ENCODE assay signal across 19 cellular contexts in the genomic region with DNA sequence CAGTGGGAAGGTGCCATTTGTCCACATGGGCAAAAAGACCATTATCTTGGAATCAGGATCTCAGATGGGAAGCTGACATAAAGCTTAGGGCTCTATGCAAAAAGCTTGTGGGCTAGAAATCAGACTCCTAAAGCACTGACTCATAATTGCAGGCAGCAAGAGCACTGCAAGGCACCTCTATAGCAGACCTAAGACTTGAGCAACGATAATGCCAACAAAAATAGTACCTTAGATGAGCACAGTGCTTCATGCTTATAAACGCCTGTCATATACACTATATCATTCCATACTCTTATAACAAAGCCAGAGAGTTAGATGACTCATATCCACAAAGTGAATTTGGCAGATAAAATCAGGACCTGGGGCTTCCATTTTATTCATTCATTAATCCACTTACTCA.
DNase-seq lines count a peak whose midpoint lies in the region; ATAC-seq, FAIRE-seq and TF ChIP-seq lines count a peak whose summit lies in the region.
"Had no signal": no experiment of that assay in that cellular context is flagged by ENCODE, and none has a peak within 500 bp of the region (broad histone marks: within the 10 kb centered on the region; RNA-seq: fewer than 3 reads in every experiment).

No MANE protein-coding gene starts in this region.

- H3K4me1 ChIP-seq in keratinocyte (ENCODE audit: control insufficient read depth, extremely low read depth, insufficient read depth, low read length) (peaks cover 34% of the 10 kb centered on the region), mucosa of descending colon (ENCODE audit: low read depth) (no peaks in the 10 kb centered on the region)
- H3K4me1 ChIP-seq: lower lobe of right lung, Peyer's patch, right lobe of liver, tibial artery had no signal

- DNase-seq in ELR (ENCODE audit: low read depth) (peak; percentile 13), NCI-H526 treated with DMSO at 0.1 percent for 48 hours (lab: John Stamatoyannopoulos, UW) (peak; percentile 18), chondrocyte (ENCODE audit: low spot score) (no peak), keratinocyte (ENCODE audit: low read depth, low spot score) (peak; percentile 81), mucosa of descending colon (no peak), OCI-M1 (lab: John Stamatoyannopoulos, UW) (no peak), LoVo (ENCODE audit: low spot score) (no peak)
- DNase-seq in naive thymus-derived CD8-positive, alpha-beta T cell = no peak
- DNase-seq: activated CD4-positive, CD25-positive, alpha-beta regulatory T cell treated with anti-CD3 and anti-CD28 coated beads, Interleukin-2, amount 50 U/mL, for 72 hours; CD4-positive, alpha-beta memory T cell; DMS79; effector CD4-positive, alpha-beta T cell; lower lobe of right lung; NCI-H2171 treated with DMSO at 0.1 percent for 48 hours; Peyer's patch; right lobe of liver; stimulated activated naive B cell treated with anti-CD40 and anti-IgM and Interleukin-4, amounts not matched to agents 10 μg/mL and 1 μg/mL and 100 μg/mL, for 72 hours; tibial artery had no signal

- no peaks in the 10 kb centered on the region for H3K9me1 ChIP-seq in keratinocyte (ENCODE audit: control insufficient read depth, extremely low read depth, insufficient read depth, low read length)

- TF ChIP-seq CTCF in chondrocyte (IDR thresholded peaks at IDR 0.05) = no peak
- TF ChIP-seq CTCF in keratinocyte (optimal IDR thresholded peaks at IDR 0.05 in 1 of 3, IDR thresholded peaks at IDR 0.05 in 1 of 3, conservative IDR thresholded peaks at IDR 0.05 in 1 of 3; ENCODE audit: extremely low read depth in 1 of 3, insufficient read depth in 2 of 3, low read length in 3 of 3) = no peak
- TF ChIP-seq CTCF in mucosa of descending colon (IDR thresholded peaks at IDR 0.05) = no peak

- peak overlapping the region; percentile 6 for H3K27ac Mint-ChIP-seq in chondrocyte (ENCODE audit: unreplicated experiment)
- H3K27ac Mint-ChIP-seq in naive thymus-derived CD8-positive, alpha-beta T cell = no peak overlapping the region
- H3K27ac Mint-ChIP-seq: activated T-helper 2 cell treated with anti-CD3 and anti-CD28 coated beads, Interferon-gamma antibody, Interleukin-2, Interleukin-4, amounts not matched to agents 10 μg/mL and 5 μg/mL and 100 μg/mL, durations not matched to agents 14 hours and 24 hours and 36 hours; stimulated activated naive B cell treated with anti-CD40 and anti-IgM and Interleukin-4, amounts not matched to agents 10 μg/mL and 1 μg/mL and 100 μg/mL, for 72 hours had no signal

- peak overlapping the region; percentile 60 for H3K9ac ChIP-seq in keratinocyte (ENCODE audit: control insufficient read depth, extremely low read depth, insufficient read depth, low read length)

- dilution Hi-C loops in keratinocyte (cut with MboI; ENCODE audit: extremely low pct_ligation_motif_present, low sequenced_read_pairs) = no loop called here

- H3K4me3 Mint-ChIP-seq in chondrocyte (ENCODE audit: unreplicated experiment) = no peak overlapping the region
- no peak overlapping the region for H3K4me3 Mint-ChIP-seq in naive thymus-derived CD8-positive, alpha-beta T cell
- H3K4me3 Mint-ChIP-seq: CD4-positive, alpha-beta memory T cell; stimulated activated naive B cell treated with anti-CD40 and anti-IgM and Interleukin-4, amounts not matched to agents 10 μg/mL and 1 μg/mL and 100 μg/mL, for 72 hours had no signal

- H3K9me3 Mint-ChIP-seq in chondrocyte (ENCODE audit: low read depth) = peaks cover 5% of the 10 kb centered on the region
- peaks cover 0 to 25% (median 2%) of the 10 kb centered on the region in 9 donors for H3K9me3 Mint-ChIP-seq in naive thymus-derived CD8-positive, alpha-beta T cell
- H3K9me3 Mint-ChIP-seq: activated T-helper 2 cell treated with anti-CD3 and anti-CD28 coated beads, Interferon-gamma antibody, Interleukin-2, Interleukin-4, amounts not matched to agents 10 μg/mL and 5 μg/mL and 100 μg/mL, durations not matched to agents 14 hours and 24 hours and 36 hours had no signal

- H3K79me2 ChIP-seq in keratinocyte (ENCODE audit: control insufficient read depth, insufficient read depth, low read length) = peaks cover 8% of the 10 kb centered on the region

- H3K27ac ChIP-seq in keratinocyte (ENCODE audit: control insufficient read depth, insufficient read depth, low read length) = peak overlapping the region; percentile 93
- H3K27ac ChIP-seq: lower lobe of right lung, Peyer's patch, right lobe of liver, tibial artery had no signal

- no peaks in the 10 kb centered on the region for H3K27me3 ChIP-seq in keratinocyte (ENCODE audit: control insufficient read depth, extremely low read depth, insufficient read depth, low read length)
- H3K27me3 ChIP-seq: Peyer's patch, right lobe of liver, tibial artery had no signal

- H3K36me3 ChIP-seq in keratinocyte (ENCODE audit: control insufficient read depth in 2 of 2, extremely low read depth in 1 of 2, insufficient read depth in 2 of 2, low read length in 2 of 2) (no peaks in the 10 kb centered on the region), mucosa of descending colon (ENCODE audit: low read depth) (no peaks in the 10 kb centered on the region)
- H3K36me3 ChIP-seq: lower lobe of right lung, Peyer's patch, right lobe of liver, tibial artery had no signal

- peak overlapping the region; percentile 78 for H3K4me2 ChIP-seq in keratinocyte (ENCODE audit: control insufficient read depth, extremely low read depth, insufficient read depth, low read depth, low read length)

- no peaks in the 10 kb centered on the region for H3K9me3 ChIP-seq in keratinocyte (ENCODE audit: control insufficient read depth, low read depth, low read length)
- no peaks in the 10 kb centered on the region for H3K9me3 ChIP-seq in mucosa of descending colon
- H3K9me3 ChIP-seq: lower lobe of right lung, Peyer's patch, right lobe of liver had no signal

- no peak for ATAC-seq in mucosa of descending colon
- ATAC-seq in naive thymus-derived CD8-positive, alpha-beta T cell = no peak
- ATAC-seq: lower lobe of right lung; right lobe of liver; stimulated activated naive B cell treated with anti-CD40 and anti-IgM and Interleukin-4, amounts not matched to agents 10 μg/mL and 1 μg/mL and 100 μg/mL, for 72 hours had no signal

- peak; percentile 90 for FAIRE-seq in keratinocyte (lab: Jason Lieb, UNC)

- no peaks in the 10 kb centered on the region for H4K20me1 ChIP-seq in keratinocyte (ENCODE audit: control insufficient read depth, extremely low read depth, insufficient read depth, low read length)

- POLR2A ChIA-PET in naive thymus-derived CD8-positive, alpha-beta T cell (lab: Charles Lee) = no interaction called here

- no peaks in the 10 kb centered on the region for H3K36me3 Mint-ChIP-seq in chondrocyte (ENCODE audit: low read depth)
- peaks cover 0 to 6% (median 0%) of the 10 kb centered on the region in 3 donors for H3K36me3 Mint-ChIP-seq in naive thymus-derived CD8-positive, alpha-beta T cell
- H3K36me3 Mint-ChIP-seq: CD4-positive, alpha-beta memory T cell; stimulated activated naive B cell treated with anti-CD40 and anti-IgM and Interleukin-4, amounts not matched to agents 10 μg/mL and 1 μg/mL and 100 μg/mL, for 72 hours had no signal

- no peaks in the 10 kb centered on the region for H3K27me3 Mint-ChIP-seq in chondrocyte (ENCODE audit: low read depth)
- H3K27me3 Mint-ChIP-seq in naive thymus-derived CD8-positive, alpha-beta T cell = peaks cover 2 to 21% (median 10%) of the 10 kb centered on the region in 5 donors
- H3K27me3 Mint-ChIP-seq: CD4-positive, alpha-beta memory T cell; stimulated activated naive B cell treated with anti-CD40 and anti-IgM and Interleukin-4, amounts not matched to agents 10 μg/mL and 1 μg/mL and 100 μg/mL, for 72 hours had no signal

- intact Hi-C loops in mucosa of descending colon (cut with DNase I, micrococcal nuclease) = no loop called here

- H3K4me1 Mint-ChIP-seq in chondrocyte (ENCODE audit: low read depth) = peaks cover 22% of the 10 kb centered on the region
- no peaks in the 10 kb centered on the region for H3K4me1 Mint-ChIP-seq in naive thymus-derived CD8-positive, alpha-beta T cell
- H3K4me1 Mint-ChIP-seq: CD4-positive, alpha-beta memory T cell; stimulated activated naive B cell treated with anti-CD40 and anti-IgM and Interleukin-4, amounts not matched to agents 10 μg/mL and 1 μg/mL and 100 μg/mL, for 72 hours had no signal

- H3K4me3 ChIP-seq in keratinocyte (ENCODE audit: control insufficient read depth in 2 of 3, extremely low read depth in 1 of 3, insufficient read depth in 2 of 3, low read depth in 1 of 3, low read length in 3 of 3) (peak overlapping the region in 2 of 3 experiments; percentile 59 to 66), mucosa of descending colon (no peak overlapping the region)
- H3K4me3 ChIP-seq: lower lobe of right lung, Peyer's patch, right lobe of liver, tibial artery had no signal

- peak overlapping the region; percentile 22 for H2AFZ ChIP-seq in keratinocyte (ENCODE audit: control insufficient read depth, low read length)

Comparison
In these comparisons a context has a peak if more than half of its experiments do, and no peak if none do; other contexts are left out.
1. DNase-seq: peak in ELR (single experiment), NCI-H526 treated with DMSO at 0.1 percent for 48 hours (single experiment) and keratinocyte (single experiment); none in chondrocyte (single experiment), mucosa of descending colon (0 of 3), OCI-M1 (single experiment), LoVo (single experiment) and naive thymus-derived CD8-positive, alpha-beta T cell (0 of 10).